In genomic region chr7:32998363-32999171, GRCh38 we compare ENCODE assay signal across 8 cellular contexts. TPM values are rescaled to one million over a fixed set of nuclear protein-coding genes. Genes with fewer than 3 reads are reported as not detected.
DNase-seq lines count a peak whose midpoint lies in the region; ATAC-seq and TF ChIP-seq lines count a peak whose summit lies in the region.
"Not testable (repeated sequence)": the region's sequence is repeated elsewhere in the genome, so short reads cannot be mapped to it uniquely, and the experiment has no call there.

No MANE protein-coding gene starts in this region.

- not testable (repeated sequence) for H3K9me3 ChIP-seq in SJCRH30 (replicated peaks); heart right ventricle; neural progenitor cell (ENCODE audit: low read depth)

- not testable (repeated sequence) for H4K20me1 ChIP-seq in neural progenitor cell (ENCODE audit: low read depth)

- peak; percentile 84 for DNase-seq in ELR (ENCODE audit: low read depth)
- peak; percentile 69 for DNase-seq in NCI-H1092 (lab: John Stamatoyannopoulos, UW)
- peak; percentile 82 to 85 for DNase-seq in SJCRH30
- peak; percentile 11 for DNase-seq in MCF 10A (ENCODE audit: unreplicated experiment)
- peak; percentile 32 to 71 for DNase-seq in heart right ventricle
- peak; percentile 16 for DNase-seq in neural progenitor cell (ENCODE audit: low spot score)

- peaks cover 22% of the 10 kb centered on the region for H3K36me3 Mint-ChIP-seq in MCF 10A (ENCODE audit: insufficient read depth, unreplicated experiment)
- not testable (repeated sequence) for H3K36me3 Mint-ChIP-seq in neural progenitor cell

- H3K9ac ChIP-seq in neural progenitor cell: not testable (repeated sequence)

- peak overlapping the region; percentile 92 for H2AFZ ChIP-seq in neural progenitor cell (replicated peaks)

- WGBS in heart right ventricle, 2 donors: 14 to 16% methylated on average over 14 of the region's 14 CpGs
- WGBS in urinary bladder: 9% methylated on average over 14 of the region's 14 CpGs

- H3K27me3 Mint-ChIP-seq in MCF 10A (ENCODE audit: insufficient read depth, unreplicated experiment); neural progenitor cell (ENCODE audit: insufficient read depth, low read depth): not testable (repeated sequence)

- intact Hi-C loops in MCF 10A (cut with micrococcal nuclease): not testable (repeated sequence)
- intact Hi-C loops in heart right ventricle (cut with DNase I): loop anchor here in 1 of 10 donors (2.0 kb wide), 1 partner anchor 40 kb away; no protein-coding TSS in a partner anchor

- not testable (repeated sequence) for H3F3A ChIP-seq in neural progenitor cell (ENCODE audit: low read depth)

- POLR2A ChIA-PET in MCF 10A (lab: Yijun Ruan, JAX): not testable (repeated sequence)

- TF ChIP-seq CTCF in MCF 10A (IDR thresholded peaks at IDR 0.05; ENCODE audit: unreplicated experiment); neural progenitor cell (IDR thresholded peaks at IDR 0.05): not testable (repeated sequence)
- peak in 1 of 9 donors; percentile 22 for TF ChIP-seq CTCF in heart right ventricle (IDR thresholded peaks at IDR 0.05)

- ATAC-seq in HG02571 (IDR thresholded peaks at IDR 0.05; ENCODE audit: unreplicated experiment): peak; percentile 49
- ATAC-seq in heart right ventricle: peak; percentile 84 to 96 (median 92)

- not testable (repeated sequence) for H3K27ac Mint-ChIP-seq in MCF 10A (ENCODE audit: low read depth, unreplicated experiment)
- peak overlapping the region; percentile 90 for H3K27ac Mint-ChIP-seq in neural progenitor cell

- H3K9me3 Mint-ChIP-seq in MCF 10A (ENCODE audit: unreplicated experiment); neural progenitor cell: not testable (repeated sequence)

- not testable (repeated sequence) for H3K27me3 ChIP-seq in SJCRH30, heart right ventricle, neural progenitor cell

- peak overlapping the region; percentile 51 for H3K4me3 ChIP-seq in SJCRH30
- peak overlapping the region in 8 of 10 donors; percentile 1 to 37 (median 24) for H3K4me3 ChIP-seq in heart right ventricle
- H3K4me3 ChIP-seq in neural progenitor cell; urinary bladder (ENCODE audit: low read depth, low read length): not testable (repeated sequence)

- not testable (repeated sequence) for H3K4me1 ChIP-seq in SJCRH30; neural progenitor cell; urinary bladder (ENCODE audit: insufficient read depth)
- H3K4me1 ChIP-seq in heart right ventricle: peaks cover 3 to 30% (median 20%) of the 10 kb centered on the region in 9 donors

- CTCF ChIA-PET in MCF 10A (lab: Yijun Ruan, JAX): not testable (repeated sequence)

- BruUV-seq in MCF 10A (replicated peaks; lab: Mats Ljungman, UMichigan): not testable (repeated sequence)

- H3K79me2 ChIP-seq in neural progenitor cell (ENCODE audit: low read depth): not testable (repeated sequence)

- not testable (repeated sequence) for H3K36me3 ChIP-seq in SJCRH30; neural progenitor cell; urinary bladder (ENCODE audit: insufficient read depth)
- peaks cover 0 to 30% (median 0%) of the 10 kb centered on the region in 9 donors for H3K36me3 ChIP-seq in heart right ventricle

- H3K4me3 Mint-ChIP-seq in MCF 10A (ENCODE audit: unreplicated experiment): not testable (repeated sequence)
- peak overlapping the region; percentile 5 for H3K4me3 Mint-ChIP-seq in neural progenitor cell

- peak overlapping the region; percentile 68 for H3K27ac ChIP-seq in SJCRH30
- peak overlapping the region in 9 of 10 donors; percentile 70 to 89 (median 77) for H3K27ac ChIP-seq in heart right ventricle
- not testable (repeated sequence) for H3K27ac ChIP-seq in neural progenitor cell
- peak overlapping the region; percentile 2 for H3K27ac ChIP-seq in urinary bladder (ENCODE audit: low read depth)

- H3K4me1 Mint-ChIP-seq in MCF 10A (ENCODE audit: insufficient read depth, unreplicated experiment): not testable (repeated sequence)
- H3K4me1 Mint-ChIP-seq in neural progenitor cell: peaks cover 17% of the 10 kb centered on the region

- peak overlapping the region; percentile 33 for H3K4me2 ChIP-seq in neural progenitor cell

RNA-seq across cellular contexts. Expression of gene FKBP9, which starts 41.3 kb away (rescaled TPM):
- 61.8 and 73.5 TPM in 2 replicates for total RNA-seq in SJCRH30 (2014; rRNA removed; shearing (Covaris generic))
- total RNA-seq in MCF 10A (2022) (111 and 139 TPM in 2 replicates), heart right ventricle (100 to 1,000 TPM; 103 to 158 (median 122) TPM), neural progenitor cell (ENCODE audit: low replicate concordance) (24.4 and 28.6 TPM in 2 replicates), urinary bladder (232 TPM)
- polyA plus RNA-seq in heart right ventricle (10 to 100 TPM; 32.2 to 36.7 TPM), urinary bladder (75.1 TPM)

Comparison
In these comparisons a context has a peak if more than half of its experiments do, and no peak if none do; other contexts are left out.
1. DNase-seq: peak in every context shown above with its lines; median percentile 84 in ELR; 84 in SJCRH30; 69 in NCI-H1092; 52 in heart right ventricle; 16 in neural progenitor cell; 11 in MCF 10A.